In the genomic region with DNA sequence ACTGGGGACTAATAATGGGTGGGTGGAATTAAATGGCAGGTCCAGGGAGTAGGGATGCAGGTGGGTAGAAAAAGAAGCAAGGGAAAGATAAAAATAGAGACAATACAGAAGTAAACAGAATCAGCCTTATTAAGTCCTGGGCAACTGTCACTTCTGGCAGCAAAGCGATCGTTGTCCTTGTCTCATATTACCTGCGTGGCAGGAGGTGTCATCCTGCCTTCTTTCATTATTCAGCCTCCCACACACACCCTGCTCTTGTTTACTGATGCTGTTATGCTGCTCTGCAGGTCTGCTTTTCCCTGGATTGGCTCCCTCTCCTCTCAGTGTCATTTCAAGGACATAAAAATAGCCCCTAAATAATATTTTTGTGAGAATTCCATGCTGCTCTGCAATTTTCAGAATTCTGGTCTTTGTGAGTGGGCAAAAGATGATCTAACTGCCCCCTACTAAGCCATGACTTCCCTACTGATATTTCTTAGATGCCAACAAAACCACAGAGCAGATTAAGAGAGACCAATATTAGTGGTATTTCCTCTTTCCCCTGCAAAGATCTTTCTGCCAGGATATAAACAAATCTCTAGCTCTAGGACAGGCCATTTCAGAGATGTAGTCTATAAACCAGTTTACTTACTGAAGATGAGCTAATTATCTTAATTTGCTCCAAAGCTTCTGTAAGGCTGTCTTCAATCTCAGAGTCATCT, we compare ENCODE assay signal across 13 cellular contexts. TPM values are rescaled to one million over a fixed set of nuclear protein-coding genes. Genes with fewer than 3 reads are reported as not detected.
DNase-seq lines count a peak whose midpoint lies in the region; ATAC-seq and TF ChIP-seq lines count a peak whose summit lies in the region.
"Had no signal": no experiment of that assay in that cellular context is flagged by ENCODE, and none has a peak within 500 bp of the region (broad histone marks: within the 10 kb centered on the region; RNA-seq: fewer than 3 reads in every experiment).

No MANE protein-coding gene starts in this region.

- CTCF ChIA-PET in CD8-positive, alpha-beta T cell (lab: Charles Lee), result no interaction called here

- H3K36me3 ChIP-seq in effector memory CD4-positive, alpha-beta T cell (ENCODE audit: control insufficient read depth, insufficient read depth, low read length), result no peaks in the 10 kb centered on the region
- H3K36me3 ChIP-seq in CD8-positive, alpha-beta T cell (ENCODE audit: insufficient read depth, low read length), result no peaks in the 10 kb centered on the region
- H3K36me3 ChIP-seq: vagina had no signal

- no peak for TF ChIP-seq CTCF in epithelial cell of esophagus (IDR thresholded peaks at IDR 0.05; ENCODE audit: insufficient read depth, low read depth, low read length, missing control alignments)
- TF ChIP-seq CTCF in CD8-positive, alpha-beta T cell (IDR thresholded peaks at IDR 0.05), result no peak

- POLR2A ChIA-PET in CD8-positive, alpha-beta T cell (lab: Charles Lee), result no interaction called here

- no peak overlapping the region for H3K27ac Mint-ChIP-seq in CD8-positive, alpha-beta T cell
- H3K27ac Mint-ChIP-seq: activated CD4-positive, alpha-beta memory T cell treated with anti-CD3 and anti-CD28 coated beads for 36 hours; T-helper 17 cell had no signal

- no peaks in the 10 kb centered on the region for H3K4me1 ChIP-seq in effector memory CD4-positive, alpha-beta T cell (ENCODE audit: control insufficient read depth, insufficient read depth, low read length, poor library complexity, severe bottlenecking)
- H3K4me1 ChIP-seq in CD8-positive, alpha-beta T cell (ENCODE audit: insufficient read depth, low read length), result no peaks in the 10 kb centered on the region

- peaks cover 3% of the 10 kb centered on the region for H3K4me1 Mint-ChIP-seq in CD8-positive, alpha-beta T cell (ENCODE audit: low read depth)

- H3K9me3 Mint-ChIP-seq in CD8-positive, alpha-beta T cell, result no peaks in the 10 kb centered on the region
- H3K9me3 Mint-ChIP-seq: activated CD4-positive, alpha-beta memory T cell treated with anti-CD3 and anti-CD28 coated beads for 36 hours had no signal

- H3K36me3 Mint-ChIP-seq in CD8-positive, alpha-beta T cell, result no peaks in the 10 kb centered on the region
- H3K36me3 Mint-ChIP-seq: activated CD4-positive, alpha-beta memory T cell treated with anti-CD3 and anti-CD28 coated beads for 36 hours had no signal

- ATAC-seq in CD8-positive, alpha-beta T cell, result no peak
- ATAC-seq in GM21723 (IDR thresholded peaks at IDR 0.05; ENCODE audit: unreplicated experiment) (no peak), HG03159 (IDR thresholded peaks at IDR 0.05; ENCODE audit: unreplicated experiment) (no peak)
- ATAC-seq: T-helper 17 cell had no signal

- H3K27me3 Mint-ChIP-seq in CD8-positive, alpha-beta T cell (ENCODE audit: low read depth), result peaks cover 13% of the 10 kb centered on the region

- no peaks in the 10 kb centered on the region for H3K9me3 ChIP-seq in effector memory CD4-positive, alpha-beta T cell (ENCODE audit: control insufficient read depth, low read length)
- H3K9me3 ChIP-seq in CD8-positive, alpha-beta T cell (ENCODE audit: low read length), result no peaks in the 10 kb centered on the region
- H3K9me3 ChIP-seq: vagina had no signal

- H3K4me3 Mint-ChIP-seq in CD8-positive, alpha-beta T cell, result no peak overlapping the region
- H3K4me3 Mint-ChIP-seq: activated CD4-positive, alpha-beta memory T cell treated with anti-CD3 and anti-CD28 coated beads for 36 hours; T-helper 17 cell had no signal

- no peak overlapping the region for H3K27ac ChIP-seq in effector memory CD4-positive, alpha-beta T cell (ENCODE audit: insufficient read depth, low read length, poor library complexity, severe bottlenecking)
- H3K27ac ChIP-seq in CD8-positive, alpha-beta T cell (ENCODE audit: low read depth, low read length), result no peak overlapping the region
- H3K27ac ChIP-seq: vagina had no signal

- DNase-seq in COR-L47 (lab: John Stamatoyannopoulos, UW) (peak; percentile 97), M059J (ENCODE audit: low read depth) (peak; percentile 62), NCI-H510A treated with DMSO at 0.1 percent for 48 hours (lab: John Stamatoyannopoulos, UW) (peak; percentile 74), epithelial cell of esophagus (ENCODE audit: low read depth) (peak; percentile 6)
- no peak for DNase-seq in effector memory CD4-positive, alpha-beta T cell
- DNase-seq in CD8-positive, alpha-beta T cell, result no peak
- DNase-seq: activated CD4-positive, alpha-beta memory T cell treated with anti-CD3 and anti-CD28 coated beads for 36 hours; activated gamma-delta T cell treated with Interleukin-2 at 50 U/mL for 16 hours; head of caudate nucleus; T-helper 17 cell had no signal

- H3K4me3 ChIP-seq in epithelial cell of esophagus (ENCODE audit: low read length), result no peak overlapping the region
- no peak overlapping the region for H3K4me3 ChIP-seq in effector memory CD4-positive, alpha-beta T cell (ENCODE audit: insufficient read depth, low read depth, low read length, poor library complexity, severe bottlenecking)
- H3K4me3 ChIP-seq in CD8-positive, alpha-beta T cell (ENCODE audit: low read depth, low read length), result no peak overlapping the region
- H3K4me3 ChIP-seq: vagina had no signal

- intact Hi-C loops in CD8-positive, alpha-beta T cell (cut with DNase I, micrococcal nuclease), result no loop called here

- no peaks in the 10 kb centered on the region for H3K27me3 ChIP-seq in effector memory CD4-positive, alpha-beta T cell (replicated peaks; ENCODE audit: control insufficient read depth, insufficient read depth, low read length, poor library complexity, severe bottlenecking)
- H3K27me3 ChIP-seq in CD8-positive, alpha-beta T cell (ENCODE audit: insufficient read depth, low read length), result no peaks in the 10 kb centered on the region
- H3K27me3 ChIP-seq: vagina had no signal

RNA-seq across cellular contexts. Expression of a gene that starts 8.5 kb away (rescaled TPM):
- total RNA-seq in M059J (2014; rRNA removed; shearing (Covaris generic)), result 54.4 and 58.0 TPM in 2 replicates
- not detected for total RNA-seq in CD8-positive, alpha-beta T cell
- total RNA-seq: activated CD4-positive, alpha-beta memory T cell treated with anti-CD3 and anti-CD28 coated beads for 36 hours had no signal

RNA-seq across cellular contexts. Expression of a gene that starts 58.1 kb away (rescaled TPM):
- 17.6 and 24.0 TPM in 2 replicates for total RNA-seq in M059J (2014; rRNA removed; shearing (Covaris generic))
- not detected for total RNA-seq in CD8-positive, alpha-beta T cell

Comparison
In these comparisons a context has a peak if more than half of its experiments do, and no peak if none do; other contexts are left out.
1. DNase-seq: peak in COR-L47 (single experiment), M059J (single experiment), NCI-H510A treated with DMSO at 0.1 percent for 48 hours (single experiment) and epithelial cell of esophagus (single experiment); none in effector memory CD4-positive, alpha-beta T cell (0 of 3) and CD8-positive, alpha-beta T cell (0 of 7).
2. RNA of a gene that starts 8.5 kb away (total RNA-seq): 54.4 to 58.0 TPM in M059J; not detected in CD8-positive, alpha-beta T cell; every median in the first group is over 10 times any median in the second.
3. RNA of a gene that starts 58.1 kb away (total RNA-seq): 17.6 to 24.0 TPM in M059J; not detected in CD8-positive, alpha-beta T cell; every median in the first group is over 10 times any median in the second.